Comparison of ENCODE assay signal across 15 cellular contexts in the genomic region with DNA sequence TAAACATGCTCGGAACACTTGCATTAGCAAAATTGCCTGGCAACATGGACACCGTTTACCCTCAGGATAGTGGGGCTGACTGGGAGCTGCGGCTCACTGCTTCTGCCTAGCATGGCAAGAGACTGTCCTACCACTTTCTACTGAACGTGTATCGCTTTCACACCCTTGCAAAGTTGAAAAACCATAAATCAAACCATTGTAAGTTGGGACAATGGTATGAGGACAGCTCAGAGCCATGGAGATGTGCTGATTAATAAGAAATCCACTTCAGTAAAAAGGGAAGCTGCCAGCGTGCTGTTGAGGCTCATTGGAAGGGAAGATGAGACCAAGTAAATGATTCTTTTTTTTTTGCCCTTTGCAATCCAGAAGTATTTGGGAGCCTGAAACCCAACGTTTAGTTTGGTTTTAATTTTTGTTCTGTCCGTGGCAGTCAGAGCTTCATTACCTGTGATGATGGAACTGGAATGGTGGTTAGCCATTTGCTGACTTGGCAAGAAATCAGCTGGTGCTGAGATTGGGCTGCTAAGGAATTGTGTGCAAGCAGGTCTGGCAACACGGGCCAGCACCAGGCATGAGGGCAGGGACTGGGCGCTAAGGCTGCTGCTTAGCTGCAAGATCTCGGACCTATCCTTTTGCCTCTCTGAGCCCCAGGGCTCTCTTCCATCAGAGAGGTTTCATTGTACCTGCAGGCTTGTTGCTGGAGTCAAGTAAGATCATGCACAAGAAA.
"Had no signal": no experiment of that assay in that cellular context is flagged by ENCODE, and none has a peak within 500 bp of the region (broad histone marks: within the 10 kb centered on the region; RNA-seq: fewer than 3 reads in every experiment).

No MANE protein-coding gene starts in this region.

- DNase-seq: activated CD4-positive, alpha-beta T cell treated with anti-CD3 and anti-CD28 coated beads for 4 hours; activated CD8-positive, alpha-beta memory T cell treated with anti-CD3 and anti-CD28 coated beads for 24 hours; activated naive CD4-positive, alpha-beta T cell treated with anti-CD3 and anti-CD28 coated beads, Interleukin-2, amount 50 U/mL, for 16 hours; foreskin fibroblast; mammary epithelial cell; stimulated activated CD4-positive, alpha-beta T cell treated with anti-CD3 and anti-CD28 coated beads, Interleukin-15, amount 100 ng/mL, for 24 hours; stimulated activated CD4-positive, alpha-beta T cell treated with anti-CD3 and anti-CD28 coated beads, Interleukin-4, amount 100 ng/mL, for 24 hours; T-helper 1 cell; uterus; WERI-Rb-1 had no signal

- H3K27ac ChIP-seq: dorsolateral prefrontal cortex, esophagus muscularis mucosa, uterus, WERI-Rb-1 had no signal

- FAIRE-seq: endometrium had no signal

- H3K9me3 ChIP-seq: esophagus muscularis mucosa, uterus had no signal

- H3K27me3 ChIP-seq: dorsolateral prefrontal cortex, esophagus muscularis mucosa, uterus had no signal

- H3K9me3 Mint-ChIP-seq: nephron had no signal

- ATAC-seq: left lobe of liver had no signal

- H3K4me3 ChIP-seq: dorsolateral prefrontal cortex, esophagus muscularis mucosa, uterus had no signal

- H3K4me3 Mint-ChIP-seq: nephron had no signal

- H3K36me3 ChIP-seq: esophagus muscularis mucosa, uterus, WERI-Rb-1 had no signal

- H3K4me1 ChIP-seq: esophagus muscularis mucosa, uterus had no signal
